Comparison of ENCODE assay signal across 9 cellular contexts in genomic region chr5:88251048-88251711, GRCh38. TPM values are rescaled to one million over a fixed set of nuclear protein-coding genes. Genes with fewer than 3 reads are reported as not detected.
DNase-seq lines count a peak whose midpoint lies in the region; ATAC-seq and TF ChIP-seq lines count a peak whose summit lies in the region.
"Had no signal": no experiment of that assay in that cellular context is flagged by ENCODE, and none has a peak within 500 bp of the region (broad histone marks: within the 10 kb centered on the region; RNA-seq: fewer than 3 reads in every experiment).

No MANE protein-coding gene starts in this region.

- H3K4me3 Mint-ChIP-seq in activated T-helper 2 cell treated with anti-CD3 and anti-CD28 coated beads, Interferon-gamma antibody, Interleukin-2, Interleukin-4, amounts not matched to agents 10 μg/mL and 5 μg/mL and 100 μg/mL, durations not matched to agents 14 hours and 24 hours and 36 hours (ENCODE audit: low read depth) = peak overlapping the region; percentile 9
- H3K4me3 Mint-ChIP-seq in stimulated activated naive CD8-positive, alpha-beta T cell treated with anti-CD3 and anti-CD28 coated beads, Interleukin-15, amount 100 ng/mL, for 72 hours = peak overlapping the region in 1 of 2 donors; percentile 23
- H3K4me3 Mint-ChIP-seq in CD14-positive monocyte = no peak overlapping the region
- H3K4me3 Mint-ChIP-seq: nephron progenitor cell had no signal

- peak; percentile 23 for DNase-seq in stimulated activated CD4-positive, alpha-beta T cell treated with anti-CD3 and anti-CD28 coated beads, Interleukin-4, amount 100 ng/mL, for 24 hours
- no peak for DNase-seq in stimulated activated CD4-positive, alpha-beta T cell treated with anti-CD3 and anti-CD28 coated beads, Interleukin-4, amount 100 ng/mL, for 1 hour
- peak; percentile 20 for DNase-seq in activated T-helper 2 cell treated with anti-CD3 and anti-CD28 coated beads, Interferon-gamma antibody, Interleukin-2, Interleukin-4, amounts not matched to agents 10 μg/mL and 5 μg/mL and 100 μg/mL, durations not matched to agents 14 hours and 24 hours and 36 hours (ENCODE audit: low spot score)
- DNase-seq in stimulated activated naive CD8-positive, alpha-beta T cell treated with anti-CD3 and anti-CD28 coated beads, Interleukin-15, amount 100 ng/mL, for 72 hours = peak; percentile 17 to 47
- no peak for DNase-seq in CD14-positive monocyte (ENCODE audit: low spot score)
- no peak for DNase-seq in NCI-H524 treated with DMSO at 0.1 percent for 48 hours (lab: John Stamatoyannopoulos, UW)
- DNase-seq in NCI-H1092 (lab: John Stamatoyannopoulos, UW) = no peak
- DNase-seq: nephron progenitor cell had no signal

- H3K27ac Mint-ChIP-seq in activated T-helper 2 cell treated with anti-CD3 and anti-CD28 coated beads, Interferon-gamma antibody, Interleukin-2, Interleukin-4, amounts not matched to agents 10 μg/mL and 5 μg/mL and 100 μg/mL, durations not matched to agents 14 hours and 24 hours and 36 hours = peak overlapping the region; percentile 82
- peak overlapping the region; percentile 31 to 49 for H3K27ac Mint-ChIP-seq in stimulated activated naive CD8-positive, alpha-beta T cell treated with anti-CD3 and anti-CD28 coated beads, Interleukin-15, amount 100 ng/mL, for 72 hours
- no peak overlapping the region for H3K27ac Mint-ChIP-seq in CD14-positive monocyte
- H3K27ac Mint-ChIP-seq: nephron progenitor cell had no signal

- intact Hi-C loops in activated T-helper 2 cell treated with anti-CD3 and anti-CD28 coated beads, Interferon-gamma antibody, Interleukin-2, Interleukin-4, amounts not matched to agents 10 μg/mL and 5 μg/mL and 100 μg/mL, durations not matched to agents 14 hours and 24 hours and 36 hours (cut with micrococcal nuclease) = loop anchor here (1.0 to 5.0 kb wide), 6 partner anchors 11 to 838 kb away; partner anchors contain the start of genes CCNH and TMEM161B
- intact Hi-C loops in CD14-positive monocyte (cut with micrococcal nuclease) = no loop called here

- H3K4me1 Mint-ChIP-seq in activated T-helper 2 cell treated with anti-CD3 and anti-CD28 coated beads, Interferon-gamma antibody, Interleukin-2, Interleukin-4, amounts not matched to agents 10 μg/mL and 5 μg/mL and 100 μg/mL, durations not matched to agents 14 hours and 24 hours and 36 hours (ENCODE audit: low read depth) = peaks cover 66% of the 10 kb centered on the region
- H3K4me1 Mint-ChIP-seq in stimulated activated naive CD8-positive, alpha-beta T cell treated with anti-CD3 and anti-CD28 coated beads, Interleukin-15, amount 100 ng/mL, for 72 hours = peaks cover 68% of the 10 kb centered on the region
- H3K4me1 Mint-ChIP-seq in CD14-positive monocyte = peaks cover 4% of the 10 kb centered on the region

- H3K27me3 Mint-ChIP-seq in activated T-helper 2 cell treated with anti-CD3 and anti-CD28 coated beads, Interferon-gamma antibody, Interleukin-2, Interleukin-4, amounts not matched to agents 10 μg/mL and 5 μg/mL and 100 μg/mL, durations not matched to agents 14 hours and 24 hours and 36 hours (ENCODE audit: low read depth) = no peaks in the 10 kb centered on the region
- H3K27me3 Mint-ChIP-seq in stimulated activated naive CD8-positive, alpha-beta T cell treated with anti-CD3 and anti-CD28 coated beads, Interleukin-15, amount 100 ng/mL, for 72 hours = no peaks in the 10 kb centered on the region
- no peaks in the 10 kb centered on the region for H3K27me3 Mint-ChIP-seq in CD14-positive monocyte (ENCODE audit: low read depth in 3 of 3)

- TF ChIP-seq CTCF in CD14-positive monocyte (IDR thresholded peaks at IDR 0.05) = no peak

- ATAC-seq in HG03432 (IDR thresholded peaks at IDR 0.05; ENCODE audit: unreplicated experiment) = peak; percentile 72
- peak; percentile 98 for ATAC-seq in stimulated activated naive CD8-positive, alpha-beta T cell treated with anti-CD3 and anti-CD28 coated beads, Interleukin-15, amount 100 ng/mL, for 72 hours

- peaks cover 70% of the 10 kb centered on the region for H3K36me3 Mint-ChIP-seq in activated T-helper 2 cell treated with anti-CD3 and anti-CD28 coated beads, Interferon-gamma antibody, Interleukin-2, Interleukin-4, amounts not matched to agents 10 μg/mL and 5 μg/mL and 100 μg/mL, durations not matched to agents 14 hours and 24 hours and 36 hours (ENCODE audit: low read depth)
- H3K36me3 Mint-ChIP-seq in CD14-positive monocyte = peaks cover 10 to 18% of the 10 kb centered on the region in 2 donors

- no peaks in the 10 kb centered on the region for H3K9me3 Mint-ChIP-seq in activated T-helper 2 cell treated with anti-CD3 and anti-CD28 coated beads, Interferon-gamma antibody, Interleukin-2, Interleukin-4, amounts not matched to agents 10 μg/mL and 5 μg/mL and 100 μg/mL, durations not matched to agents 14 hours and 24 hours and 36 hours
- H3K9me3 Mint-ChIP-seq in stimulated activated naive CD8-positive, alpha-beta T cell treated with anti-CD3 and anti-CD28 coated beads, Interleukin-15, amount 100 ng/mL, for 72 hours = peaks cover 0 to 7% of the 10 kb centered on the region in 2 donors
- peaks cover 0 to 8% (median 0%) of the 10 kb centered on the region in 7 donors for H3K9me3 Mint-ChIP-seq in CD14-positive monocyte
- H3K9me3 Mint-ChIP-seq: nephron progenitor cell had no signal

RNA-seq across cellular contexts. Expression of gene TMEM161B, which starts 17.5 kb away (rescaled TPM):
- total RNA-seq in activated T-helper 2 cell treated with anti-CD3 and anti-CD28 coated beads, Interferon-gamma antibody, Interleukin-2, Interleukin-4, amounts not matched to agents 10 μg/mL and 5 μg/mL and 100 μg/mL, durations not matched to agents 14 hours and 24 hours and 36 hours = 31.1 and 32.7 TPM in 2 replicates
- polyA plus RNA-seq in CD14-positive monocyte = 1 to 10 TPM; 4.4 to 5.0 TPM

Comparison
In these comparisons a context has a peak if more than half of its experiments do, and no peak if none do; other contexts are left out.
1. DNase-seq: peak in stimulated activated CD4-positive, alpha-beta T cell treated with anti-CD3 and anti-CD28 coated beads, Interleukin-4, amount 100 ng/mL, for 24 hours (single experiment), activated T-helper 2 cell treated with anti-CD3 and anti-CD28 coated beads, Interferon-gamma antibody, Interleukin-2, Interleukin-4, amounts not matched to agents 10 μg/mL and 5 μg/mL and 100 μg/mL, durations not matched to agents 14 hours and 24 hours and 36 hours (single experiment) and stimulated activated naive CD8-positive, alpha-beta T cell treated with anti-CD3 and anti-CD28 coated beads, Interleukin-15, amount 100 ng/mL, for 72 hours (2 of 2); none in stimulated activated CD4-positive, alpha-beta T cell treated with anti-CD3 and anti-CD28 coated beads, Interleukin-4, amount 100 ng/mL, for 1 hour (single experiment), CD14-positive monocyte (single experiment), NCI-H524 treated with DMSO at 0.1 percent for 48 hours (single experiment) and NCI-H1092 (single experiment).
2. H3K27ac Mint-ChIP-seq: peak in activated T-helper 2 cell treated with anti-CD3 and anti-CD28 coated beads, Interferon-gamma antibody, Interleukin-2, Interleukin-4, amounts not matched to agents 10 μg/mL and 5 μg/mL and 100 μg/mL, durations not matched to agents 14 hours and 24 hours and 36 hours (single experiment) and stimulated activated naive CD8-positive, alpha-beta T cell treated with anti-CD3 and anti-CD28 coated beads, Interleukin-15, amount 100 ng/mL, for 72 hours (2 of 2); none in CD14-positive monocyte (0 of 7).